Comparison of ENCODE assay signal across 8 cellular contexts in genomic region chr3:9810357-9810726, GRCh38. TPM values are rescaled to one million over a fixed set of nuclear protein-coding genes. Genes with fewer than 3 reads are reported as not detected.
A peak's percentile ranks its signal among the peaks of the same experiment; 100 is the strongest.
DNase-seq lines count a peak whose midpoint lies in the region; ATAC-seq and TF ChIP-seq lines count a peak whose summit lies in the region.

No MANE protein-coding gene starts in this region.

- H3K27me3 ChIP-seq in BE2C (no peaks in the 10 kb centered on the region), OCI-LY3 (ENCODE audit: low read depth, low read length) (no peaks in the 10 kb centered on the region), endocrine pancreas (ENCODE audit: control insufficient read depth, insufficient read depth, low read length) (no peaks in the 10 kb centered on the region), neural cell (ENCODE audit: insufficient read depth, low read depth, low read length) (no peaks in the 10 kb centered on the region)

- peak overlapping the region; percentile 89 for H3K9ac ChIP-seq in OCI-LY3 (ENCODE audit: low read length)
- H3K9ac ChIP-seq in endocrine pancreas (ENCODE audit: control insufficient read depth, insufficient read depth, low read length): peak overlapping the region; percentile 65
- peak overlapping the region; percentile 66 for H3K9ac ChIP-seq in neural cell (ENCODE audit: low read length)

- H3K4me1 ChIP-seq in BE2C: no peaks in the 10 kb centered on the region
- peaks cover 16% of the 10 kb centered on the region for H3K4me1 ChIP-seq in OCI-LY3 (ENCODE audit: low read length)
- H3K4me1 ChIP-seq in endocrine pancreas (ENCODE audit: control insufficient read depth, insufficient read depth, low read length): no peaks in the 10 kb centered on the region

- H2AFZ ChIP-seq in OCI-LY3 (ENCODE audit: low read depth, low read length) (peak overlapping the region; percentile 51; the same call in 1 of the 2 replicates), neural cell (ENCODE audit: low read depth, low read length) (peak overlapping the region; percentile 21)

- TF ChIP-seq EP300 in neural cell (conservative IDR thresholded peaks at IDR 0.05; ENCODE audit: poor library complexity, severe bottlenecking): no peak

- no peak for ATAC-seq in HG02938 (IDR thresholded peaks at IDR 0.05; ENCODE audit: unreplicated experiment)

- H3F3A ChIP-seq in neural cell (ENCODE audit: insufficient read depth, low read length, poor library complexity, severe bottlenecking): no peaks in the 10 kb centered on the region

- TF ChIP-seq CTCF in BE2C (IDR thresholded peaks at IDR 0.05; ENCODE audit: low read depth, low read length): no peak
- no peak for TF ChIP-seq CTCF in OCI-LY3 (IDR thresholded peaks at IDR 0.05; ENCODE audit: low read depth, low read length)
- TF ChIP-seq CTCF in neural cell (IDR thresholded peaks at IDR 0.05; ENCODE audit: poor library complexity, severe bottlenecking): no peak

- no peak for TF ChIP-seq RAD21 in neural cell (conservative IDR thresholded peaks at IDR 0.05)

- H3K36me3 ChIP-seq in BE2C: no peaks in the 10 kb centered on the region
- peaks cover 22% of the 10 kb centered on the region for H3K36me3 ChIP-seq in OCI-LY3 (replicated peaks; ENCODE audit: low read depth, low read length)
- H3K36me3 ChIP-seq in endocrine pancreas (ENCODE audit: control insufficient read depth, insufficient read depth, low read length): peaks cover 3% of the 10 kb centered on the region
- no peaks in the 10 kb centered on the region for H3K36me3 ChIP-seq in neural cell (ENCODE audit: insufficient read depth, low read length)

- no peaks in the 10 kb centered on the region for H3K79me2 ChIP-seq in OCI-LY3 (ENCODE audit: low read length)
- no peaks in the 10 kb centered on the region for H3K79me2 ChIP-seq in neural cell (replicated peaks; ENCODE audit: insufficient read depth, low read length)

- H3K9me3 ChIP-seq in BE2C: no peaks in the 10 kb centered on the region
- H3K9me3 ChIP-seq in OCI-LY3 (ENCODE audit: insufficient read depth, low read length): no peaks in the 10 kb centered on the region
- no peaks in the 10 kb centered on the region for H3K9me3 ChIP-seq in endocrine pancreas (ENCODE audit: control insufficient read depth, low read length)
- H3K9me3 ChIP-seq in neural cell (ENCODE audit: low read length): no peaks in the 10 kb centered on the region

- H4K20me1 ChIP-seq in OCI-LY3 (ENCODE audit: insufficient read depth, low read length) (no peaks in the 10 kb centered on the region), neural cell (ENCODE audit: insufficient read depth) (no peaks in the 10 kb centered on the region)

- H3K27ac ChIP-seq in OCI-LY3 (ENCODE audit: low read length) (no peak overlapping the region), neural cell (ENCODE audit: low read length) (no peak overlapping the region)

- peak overlapping the region; percentile 90 for H3K4me2 ChIP-seq in OCI-LY3 (ENCODE audit: low read length)
- H3K4me2 ChIP-seq in neural cell (ENCODE audit: low read length): peak overlapping the region; percentile 10

- H3K4me3 ChIP-seq in BE2C (ENCODE audit: low read depth, low read length): peak overlapping the region; percentile 56
- H3K4me3 ChIP-seq in OCI-LY3 (ENCODE audit: low read length): peak overlapping the region; percentile 85
- H3K4me3 ChIP-seq in endocrine pancreas (ENCODE audit: control insufficient read depth, insufficient read depth, low read length): no peak overlapping the region
- H3K4me3 ChIP-seq in neural cell (ENCODE audit: low read length): peak overlapping the region; percentile 66

- DNase-seq in BE2C (no peak), NOMO-1 treated with DMSO at 0.1 percent for 48 hours (lab: John Stamatoyannopoulos, UW; ENCODE audit: unreplicated experiment) (no peak), islet precursor cell (no peak), mesenteric fat pad (ENCODE audit: low spot score) (no peak)

- no peaks in the 10 kb centered on the region for H3K9me2 ChIP-seq in neural cell (ENCODE audit: insufficient read depth, low read length)

TF ChIP-seq in neural cell, 6 proteins besides CTCF, POLR2A, EP300 and RAD21:
- TF ChIP-seq MXI1 (conservative IDR thresholded peaks at IDR 0.05; ENCODE audit: poor library complexity, severe bottlenecking) (no peak), SMC3 (conservative IDR thresholded peaks at IDR 0.05; ENCODE audit: poor library complexity) (no peak), TAF1 (IDR thresholded peaks at IDR 0.05; ENCODE audit: low read depth) (no peak), REST (IDR thresholded peaks at IDR 0.05; ENCODE audit: borderline replicate concordance) (no peak), EZH2 (IDR thresholded peaks at IDR 0.05; ENCODE audit: borderline replicate concordance, insufficient read depth, low read length, poor library complexity, severe bottlenecking) (no peak), POLR2AphosphoS5 (IDR thresholded peaks at IDR 0.05) (no peak)

RNA-seq across cellular contexts. Expression of gene TTLL3, which starts 0.3 kb away (rescaled TPM):
- 10.7 TPM for polyA plus RNA-seq in BE2C (2012; ENCODE audit: insufficient read depth, insufficient read length, low read depth)
- polyA plus RNA-seq in neural cell: 47.6 and 78.3 TPM in 2 replicates
- polyA minus RNA-seq in neural cell: 23.4 and 24.6 TPM in 2 replicates
- total RNA-seq in mesenteric fat pad: 31.0 TPM

RNA-seq across cellular contexts. Expression of gene ARPC4, which starts 17.5 kb away (rescaled TPM):
- 102 TPM for polyA plus RNA-seq in BE2C (2012; ENCODE audit: insufficient read depth, insufficient read length, low read depth)
- 179 and 188 TPM in 2 replicates for polyA plus RNA-seq in neural cell
- 133 and 144 TPM in 2 replicates for polyA minus RNA-seq in neural cell
- total RNA-seq in mesenteric fat pad: 151 TPM

RNA-seq across cellular contexts. Expression of gene TADA3, which starts 18.1 kb away (rescaled TPM):
- 25.9 TPM for polyA plus RNA-seq in BE2C (2012; ENCODE audit: insufficient read depth, insufficient read length, low read depth)
- polyA plus RNA-seq in neural cell: 55.4 and 64.0 TPM in 2 replicates
- polyA minus RNA-seq in neural cell: 36.5 and 39.1 TPM in 2 replicates
- 40.4 TPM for total RNA-seq in mesenteric fat pad

RNA-seq across cellular contexts. Expression of gene RPUSD3, which starts 33.5 kb away (rescaled TPM):
- 23.7 TPM for polyA plus RNA-seq in BE2C (2012; ENCODE audit: insufficient read depth, insufficient read length, low read depth)
- 35.2 TPM in 2 replicates for polyA plus RNA-seq in neural cell
- polyA minus RNA-seq in neural cell: 24.3 and 26.8 TPM in 2 replicates
- total RNA-seq in mesenteric fat pad: 25.6 TPM

RNA-seq across cellular contexts. Expression of gene CAMK1, which starts 40.6 kb away (rescaled TPM):
- polyA plus RNA-seq in BE2C (2012; ENCODE audit: insufficient read depth, insufficient read length, low read depth): 6.0 TPM
- polyA plus RNA-seq in neural cell: 18.7 and 21.3 TPM in 2 replicates
- polyA minus RNA-seq in neural cell: 6.1 and 12.4 TPM in 2 replicates
- 98.6 TPM for total RNA-seq in mesenteric fat pad
